Comparison of ENCODE assay signal across 8 cellular contexts in genomic region chr7:149310113-149310836, GRCh38. TPM values are rescaled to one million over a fixed set of nuclear protein-coding genes. Genes with fewer than 3 reads are reported as not detected.
DNase-seq lines count a peak whose midpoint lies in the region; ATAC-seq, FAIRE-seq and TF ChIP-seq lines count a peak whose summit lies in the region.

No MANE protein-coding gene starts in this region.

- H3K27ac Mint-ChIP-seq in natural killer cell treated with Interleukin-12 subunit alpha and Interleukin-12 subunit beta and Interleukin-15 and Interleukin-18, amount 100 ng/mL, for 72 hours = no peak overlapping the region

- H3K36me3 Mint-ChIP-seq in natural killer cell treated with Interleukin-12 subunit alpha and Interleukin-12 subunit beta and Interleukin-15 and Interleukin-18, amount 100 ng/mL, for 72 hours = no peaks in the 10 kb centered on the region

- TF ChIP-seq CTCF in epithelial cell of esophagus (IDR thresholded peaks at IDR 0.05; ENCODE audit: insufficient read depth, low read depth, low read length, missing control alignments) = peak; percentile 65

- no peak overlapping the region for H3K4me3 Mint-ChIP-seq in natural killer cell treated with Interleukin-12 subunit alpha and Interleukin-12 subunit beta and Interleukin-15 and Interleukin-18, amount 100 ng/mL, for 72 hours

- peaks cover under 1 to 7% of the 10 kb centered on the region in 2 donors for H3K27me3 Mint-ChIP-seq in natural killer cell treated with Interleukin-12 subunit alpha and Interleukin-12 subunit beta and Interleukin-15 and Interleukin-18, amount 100 ng/mL, for 72 hours

- H3K4me1 Mint-ChIP-seq in natural killer cell treated with Interleukin-12 subunit alpha and Interleukin-12 subunit beta and Interleukin-15 and Interleukin-18, amount 100 ng/mL, for 72 hours (ENCODE audit: low read depth in 2 of 2) = peaks cover 0 to 4% of the 10 kb centered on the region in 2 donors

- H3K4me3 ChIP-seq in epithelial cell of esophagus (ENCODE audit: low read length) = no peak overlapping the region

- peak; percentile 82 for FAIRE-seq in RCC 7860 (lab: Jason Lieb, UNC)

- DNase-seq in Right ventricle myocardium inferior (ENCODE audit: missing footprints) (no peak), left ventricle myocardium superior (no peak), HS-27A (ENCODE audit: low read depth) (peak; percentile 53), RCC 7860 (ENCODE audit: low spot score) (peak; percentile 81), epithelial cell of esophagus (ENCODE audit: low read depth) (peak; percentile 84), activated gamma-delta T cell treated with Interleukin-2 at 50 U/mL for 16 hours (no peak)
- DNase-seq in natural killer cell treated with Interleukin-12 subunit alpha and Interleukin-12 subunit beta and Interleukin-15 and Interleukin-18, amount 100 ng/mL, for 72 hours (ENCODE audit: low spot score) = no peak

- no peaks in the 10 kb centered on the region for H3K9me3 Mint-ChIP-seq in natural killer cell treated with Interleukin-12 subunit alpha and Interleukin-12 subunit beta and Interleukin-15 and Interleukin-18, amount 100 ng/mL, for 72 hours

- ATAC-seq in Right ventricle myocardium inferior (peak; percentile 37), left ventricle myocardium superior (no peak), GM21619 (IDR thresholded peaks at IDR 0.05; ENCODE audit: unreplicated experiment) (no peak)
- ATAC-seq in natural killer cell treated with Interleukin-12 subunit alpha and Interleukin-12 subunit beta and Interleukin-15 and Interleukin-18, amount 100 ng/mL, for 72 hours = peak; percentile 55 to 69

- intact Hi-C loops in Right ventricle myocardium inferior (cut with DNase I) (no loop called here), left ventricle myocardium superior (cut with micrococcal nuclease) (no loop called here)

RNA-seq across cellular contexts. Expression of gene ZNF783, which starts 48.3 kb away (rescaled TPM):
- total RNA-seq in Right ventricle myocardium inferior = 4.3 TPM
- total RNA-seq in left ventricle myocardium superior = 4.8 TPM
- total RNA-seq in natural killer cell treated with Interleukin-12 subunit alpha and Interleukin-12 subunit beta and Interleukin-15 and Interleukin-18, amount 100 ng/mL, for 72 hours = 10 to 100 TPM; 14.0 to 27.9 TPM

Comparison
In these comparisons a context has a peak if more than half of its experiments do, and no peak if none do; other contexts are left out.
1. ATAC-seq: peak in Right ventricle myocardium inferior (single experiment) and natural killer cell treated with Interleukin-12 subunit alpha and Interleukin-12 subunit beta and Interleukin-15 and Interleukin-18, amount 100 ng/mL, for 72 hours (2 of 2); none in left ventricle myocardium superior (single experiment) and GM21619 (single experiment).
2. DNase-seq: peak in HS-27A (single experiment), RCC 7860 (single experiment) and epithelial cell of esophagus (single experiment); none in Right ventricle myocardium inferior (single experiment), left ventricle myocardium superior (single experiment), natural killer cell treated with Interleukin-12 subunit alpha and Interleukin-12 subunit beta and Interleukin-15 and Interleukin-18, amount 100 ng/mL, for 72 hours (single experiment) and activated gamma-delta T cell treated with Interleukin-2 at 50 U/mL for 16 hours (single experiment).